8 cellular contexts compared by ENCODE assay signal in the genomic region with DNA sequence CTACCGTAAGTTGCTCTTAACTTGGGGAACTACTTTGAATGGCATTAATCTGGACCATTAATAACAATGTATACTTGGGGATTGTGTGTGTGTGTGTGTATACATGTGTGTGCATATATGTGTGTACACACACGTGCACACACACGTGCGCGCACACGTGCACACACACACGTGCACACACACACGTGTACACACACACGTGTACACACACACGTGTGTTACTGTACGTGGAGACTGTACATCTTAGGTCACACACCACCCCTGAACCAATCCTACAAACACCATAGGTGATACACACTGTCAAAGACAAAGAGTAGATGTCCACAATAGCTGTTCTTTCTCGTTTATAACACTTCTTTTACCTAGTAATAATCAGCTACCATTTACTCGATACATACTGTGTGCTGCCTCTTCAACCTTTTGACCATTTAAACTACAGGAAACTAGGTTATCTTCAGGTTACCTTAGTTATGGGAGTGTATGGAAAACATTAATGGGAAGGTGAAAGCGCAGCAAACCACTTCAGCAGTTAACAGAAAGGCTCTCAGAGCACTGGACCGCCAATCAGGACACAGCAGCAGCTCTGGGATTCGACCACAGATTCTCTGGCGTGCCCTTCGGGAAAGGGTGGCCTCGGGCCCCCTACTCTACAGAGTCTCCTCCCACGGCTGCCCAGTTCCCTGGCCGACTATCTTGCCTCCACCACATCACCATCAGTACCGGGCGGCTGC. TPM values are rescaled to one million over a fixed set of nuclear protein-coding genes. Genes with fewer than 3 reads are reported as not detected.
A peak's percentile ranks its signal among the peaks of the same experiment; 100 is the strongest.
DNase-seq lines count a peak whose midpoint lies in the region; ATAC-seq and TF ChIP-seq lines count a peak whose summit lies in the region.

No MANE protein-coding gene starts in this region.

- ATAC-seq in GM21526 (IDR thresholded peaks at IDR 0.05; ENCODE audit: low FRiP score, unreplicated experiment) (no peak), GM21717 (IDR thresholded peaks at IDR 0.05; ENCODE audit: unreplicated experiment) (no peak)

- H3K27me3 ChIP-seq in Peyer's patch: no peaks in the 10 kb centered on the region
- H3K27me3 ChIP-seq in fibroblast of lung (ENCODE audit: control insufficient read depth, insufficient read depth, low read length): no peaks in the 10 kb centered on the region
- no peaks in the 10 kb centered on the region for H3K27me3 ChIP-seq in prostate gland (replicated peaks; ENCODE audit: insufficient read depth)

- TF ChIP-seq CTCF in Peyer's patch (IDR thresholded peaks at IDR 0.05) (no peak), fibroblast of lung (conservative IDR thresholded peaks at IDR 0.05 in 1 of 2, IDR thresholded peaks at IDR 0.05 in 1 of 2; ENCODE audit: low read depth in 1 of 2, low read length in 2 of 2) (no peak), prostate gland (IDR thresholded peaks at IDR 0.05) (no peak)

- peak overlapping the region; percentile 84 for H3K4me2 ChIP-seq in fibroblast of lung (ENCODE audit: extremely low read depth, insufficient read depth, low read length)

- peaks cover 2% of the 10 kb centered on the region for H3K79me2 ChIP-seq in fibroblast of lung (ENCODE audit: control insufficient read depth, insufficient read depth, low read length)

- TF ChIP-seq POLR2A in Peyer's patch (IDR thresholded peaks at IDR 0.05) (no peak), prostate gland (IDR thresholded peaks at IDR 0.05) (no peak)

- intact Hi-C loops in prostate gland (cut with DNase I): no loop called here

- H3K9me3 ChIP-seq in Peyer's patch (no peaks in the 10 kb centered on the region), fibroblast of lung (ENCODE audit: control insufficient read depth, insufficient read depth, low read depth, low read length) (no peaks in the 10 kb centered on the region), prostate gland (no peaks in the 10 kb centered on the region)

- peak overlapping the region; percentile 86 for H3K9ac ChIP-seq in fibroblast of lung (ENCODE audit: insufficient read depth, low read length)

- peak overlapping the region; percentile 72 to 90 (median 80) for H3K4me3 ChIP-seq in Peyer's patch
- peak overlapping the region; percentile 82 to 98 (median 92) for H3K4me3 ChIP-seq in fibroblast of lung (replicated peaks in 1 of 4; ENCODE audit: control extremely low read depth in 1 of 4, insufficient read depth in 1 of 4, low read depth in 3 of 4, low read length in 4 of 4)
- H3K4me3 ChIP-seq in prostate gland: peak overlapping the region; percentile 48 to 63

- H4K20me1 ChIP-seq in fibroblast of lung (ENCODE audit: control insufficient read depth, extremely low read depth, insufficient read depth, low read length): no peaks in the 10 kb centered on the region

- peaks cover 0 to 11% (median 3%) of the 10 kb centered on the region in 4 donors for H3K4me1 ChIP-seq in Peyer's patch
- H3K4me1 ChIP-seq in fibroblast of lung (ENCODE audit: control insufficient read depth, extremely low read depth, insufficient read depth, low read length): peaks cover 2% of the 10 kb centered on the region
- peaks cover 8% of the 10 kb centered on the region for H3K4me1 ChIP-seq in prostate gland (replicated peaks)

- WGBS in prostate gland: 43% methylated on average over 23 of the region's 23 CpGs

- H3K36me3 ChIP-seq in Peyer's patch: peaks cover 0 to 16% (median 0%) of the 10 kb centered on the region in 3 donors
- peaks cover 2% of the 10 kb centered on the region for H3K36me3 ChIP-seq in fibroblast of lung (ENCODE audit: control insufficient read depth, insufficient read depth, low read length)
- no peaks in the 10 kb centered on the region for H3K36me3 ChIP-seq in prostate gland

- H2AFZ ChIP-seq in fibroblast of lung (ENCODE audit: low read length): peak overlapping the region; percentile 92

- H3K27ac ChIP-seq in Peyer's patch (peak overlapping the region; percentile 87 to 96 (median 94)), fibroblast of lung (ENCODE audit: insufficient read depth, low read length) (peak overlapping the region; percentile 96), prostate gland (peak overlapping the region; percentile 85 to 95)

- DNase-seq in activated CD8-positive, alpha-beta memory T cell treated with anti-CD3 and anti-CD28 coated beads, Interleukin-2, amount 50 U/mL, for 4 hours: peak; percentile 15
- no peak for DNase-seq in activated CD8-positive, alpha-beta memory T cell treated with anti-CD3 and anti-CD28 coated beads, Interleukin-2, amount 50 U/mL, for 48 hours
- DNase-seq in Peyer's patch (no peak), fibroblast of lung (ENCODE audit: low read depth in 2 of 2) (no peak), prostate gland (ENCODE audit: low spot score) (no peak)
- DNase-seq in stimulated activated CD4-positive, alpha-beta T cell treated with anti-CD3 and anti-CD28 coated beads, Interleukin-2, amount 100 ng/mL, for 48 hours: no peak

RNA-seq across cellular contexts. Expression of a gene that starts 0.9 kb away (rescaled TPM):
- 100 to 1,000 TPM in 1 of 4 donors, 10 to 100 TPM in 3; 64.6 to 164 (median 95.6) TPM for total RNA-seq in Peyer's patch
- 23.6 and 26.4 TPM in 2 replicates for total RNA-seq in fibroblast of lung
- 9.4 and 16.3 TPM in 2 replicates for polyA plus RNA-seq in fibroblast of lung
- 8.5 and 15.3 TPM in 2 replicates for polyA plus RNA-seq in fibroblast of lung (2012)
- 0.39 and 0.63 TPM in 2 replicates for polyA minus RNA-seq in fibroblast of lung (ENCODE audit: low replicate concordance)
- total RNA-seq in prostate gland: 10 to 100 TPM; 37.5 to 45.7 TPM
